ENCODE assay signal across 8 cellular contexts in genomic region chr12:93676408-93677194, GRCh38. TPM values are rescaled to one million over a fixed set of nuclear protein-coding genes. Genes with fewer than 3 reads are reported as not detected.
DNase-seq lines count a peak whose midpoint lies in the region; ATAC-seq and TF ChIP-seq lines count a peak whose summit lies in the region.

No MANE protein-coding gene starts in this region.

- no peak for TF ChIP-seq CTCF in cardiac fibroblast (IDR thresholded peaks at IDR 0.05; ENCODE audit: low read depth, low read length)

- no peaks in the 10 kb centered on the region for H3K27me3 ChIP-seq in MG63
- H3K27me3 ChIP-seq in naive thymus-derived CD4-positive, alpha-beta T cell (ENCODE audit: control insufficient read depth in 2 of 2, insufficient read depth in 2 of 2, low read length in 2 of 2): no peaks in the 10 kb centered on the region

- CTCF ChIA-PET in naive thymus-derived CD4-positive, alpha-beta T cell (lab: Charles Lee): interaction anchor here (0.7 to 1.4 kb wide), 4 partner anchors 105 to 425 kb away, joined by 3 to 11 read pairs (median 4); no protein-coding TSS in a partner anchor

- H3K4me3 Mint-ChIP-seq in naive thymus-derived CD4-positive, alpha-beta T cell: peak overlapping the region; percentile 82 to 100 (median 98)

- no peaks in the 10 kb centered on the region for H3K36me3 ChIP-seq in ES-I3 (ENCODE audit: insufficient read depth, low read length)
- H3K36me3 ChIP-seq in MG63: no peaks in the 10 kb centered on the region
- H3K36me3 ChIP-seq in naive thymus-derived CD4-positive, alpha-beta T cell (ENCODE audit: control insufficient read depth in 2 of 3, insufficient read depth in 3 of 3, low read length in 3 of 3): no peaks in the 10 kb centered on the region

- H3K9me3 ChIP-seq in ES-I3 (ENCODE audit: control insufficient read depth, insufficient read depth, low read length) (no peaks in the 10 kb centered on the region), MG63 (no peaks in the 10 kb centered on the region)
- no peaks in the 10 kb centered on the region for H3K9me3 ChIP-seq in naive thymus-derived CD4-positive, alpha-beta T cell (ENCODE audit: control insufficient read depth in 2 of 3, low read length in 3 of 3)

- POLR2A ChIA-PET in naive thymus-derived CD4-positive, alpha-beta T cell (lab: Charles Lee): interaction anchor here (0.7 to 1.5 kb wide), 15 partner anchors 10 to 1797 kb away, joined by 3 to 8 read pairs (median 3); partner anchors contain the start of genes FGD6, UBE2N and VEZT

- H3K27ac ChIP-seq in naive thymus-derived CD4-positive, alpha-beta T cell (ENCODE audit: low read depth, low read length): peak overlapping the region; percentile 99

- peak overlapping the region; percentile 97 to 100 (median 100) for H3K27ac Mint-ChIP-seq in naive thymus-derived CD4-positive, alpha-beta T cell

- H3K9ac ChIP-seq in ES-I3 (ENCODE audit: low read depth, low read length): peak overlapping the region; percentile 79

- peaks cover 11 to 20% (median 18%) of the 10 kb centered on the region in 5 donors for H3K36me3 Mint-ChIP-seq in naive thymus-derived CD4-positive, alpha-beta T cell

- peaks cover 18 to 48% (median 36%) of the 10 kb centered on the region in 7 donors for H3K4me1 Mint-ChIP-seq in naive thymus-derived CD4-positive, alpha-beta T cell

- H3K4me3 ChIP-seq in MG63 (peak overlapping the region; percentile 64), cardiac fibroblast (replicated peaks in 1 of 2; ENCODE audit: low read depth in 2 of 2, low read length in 2 of 2) (peak overlapping the region; percentile 63 to 67)
- H3K4me3 ChIP-seq in naive thymus-derived CD4-positive, alpha-beta T cell (ENCODE audit: low read length): peak overlapping the region; percentile 93

- peaks cover 5% of the 10 kb centered on the region for H3K4me1 ChIP-seq in ES-I3 (ENCODE audit: insufficient read depth, low read length)
- H3K4me1 ChIP-seq in naive thymus-derived CD4-positive, alpha-beta T cell (ENCODE audit: control insufficient read depth in 2 of 2, insufficient read depth in 2 of 2, low read length in 2 of 2): peaks cover 5 to 9% of the 10 kb centered on the region in 2 donors

- intact Hi-C loops in naive thymus-derived CD4-positive, alpha-beta T cell (cut with micrococcal nuclease): loop anchor here (1.0 to 10.0 kb wide), 28 partner anchors 66 to 1868 kb away; partner anchors contain the start of genes CEP83 (in 2 of the 2), EEA1 (in 2 of the 2), MRPL42 (in 2 of the 2) and NDUFA12 (in 2 of the 2)

- peaks cover 6 to 13% (median 9%) of the 10 kb centered on the region in 5 donors for H3K27me3 Mint-ChIP-seq in naive thymus-derived CD4-positive, alpha-beta T cell

- DNase-seq in MG63 (no peak), cardiac fibroblast (ENCODE audit: low read depth in 2 of 2) (no peak), T1000 (lab: John Stamatoyannopoulos, UW) (no peak), NOMO-1 treated with DMSO at 0.1 percent for 48 hours (lab: John Stamatoyannopoulos, UW; ENCODE audit: unreplicated experiment) (no peak)
- no peak for DNase-seq in naive thymus-derived CD4-positive, alpha-beta T cell
- no peak for DNase-seq in activated effector memory CD4-positive, alpha-beta T cell treated with anti-CD3 and anti-CD28 coated beads, Interleukin-2, amount 50 U/mL, for 16 hours

- H3K9me3 Mint-ChIP-seq in naive thymus-derived CD4-positive, alpha-beta T cell: peaks cover 0 to 10% (median 0%) of the 10 kb centered on the region in 11 donors

- ATAC-seq in naive thymus-derived CD4-positive, alpha-beta T cell: no peak
- ATAC-seq in GM21619 (IDR thresholded peaks at IDR 0.05; ENCODE audit: unreplicated experiment): no peak

RNA-seq across cellular contexts. Expression of gene CRADD, which starts 0.6 kb away (rescaled TPM):
- 27.9 and 51.9 TPM in 2 replicates for total RNA-seq in MG63 (2014; rRNA removed; shearing (Covaris generic); ENCODE audit: low replicate concordance)
- total RNA-seq in naive thymus-derived CD4-positive, alpha-beta T cell: 10 to 100 TPM; 11.4 to 17.1 (median 13.8) TPM
- 10 to 100 TPM; 13.0 to 16.8 TPM for polyA plus RNA-seq in naive thymus-derived CD4-positive, alpha-beta T cell
